ENCODE assay signal across 11 cellular contexts in the genomic region with DNA sequence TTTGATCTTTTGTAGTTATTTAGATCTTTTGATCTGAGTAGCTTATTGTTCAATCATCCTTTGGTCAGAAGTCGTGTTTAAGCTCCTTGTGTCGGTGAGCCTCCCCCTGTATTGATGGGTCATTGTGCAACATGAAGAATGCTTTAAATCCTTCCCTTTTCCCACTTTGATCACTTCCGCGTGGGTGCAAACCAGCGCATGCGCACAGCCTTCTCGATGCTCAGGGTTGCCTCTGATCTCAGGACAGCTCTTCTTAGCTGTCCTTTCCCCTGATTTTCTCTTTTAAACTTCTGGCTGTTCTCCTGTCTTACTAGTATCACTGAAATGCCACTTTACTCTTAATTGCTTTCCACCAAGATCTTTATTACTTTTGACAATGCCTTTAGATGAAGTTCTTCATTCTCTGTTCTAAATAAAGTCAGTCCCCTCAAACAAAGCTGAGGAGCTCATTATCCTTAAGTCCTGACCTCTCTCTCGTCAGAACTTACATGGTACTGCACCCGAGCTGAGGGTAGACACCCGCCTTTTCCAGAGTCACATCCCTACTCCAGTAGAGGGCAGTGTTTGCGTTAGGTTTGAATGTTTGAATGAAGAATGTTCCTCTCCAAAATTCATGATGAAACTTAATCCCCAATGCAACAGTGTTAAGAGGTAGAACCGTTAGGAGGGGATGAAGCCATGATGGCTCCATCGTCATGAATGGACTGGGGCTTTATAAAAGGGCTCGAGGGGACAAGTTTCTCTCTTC.
DNase-seq lines count a peak whose midpoint lies in the region; ATAC-seq, FAIRE-seq and TF ChIP-seq lines count a peak whose summit lies in the region.
"Had no signal": no experiment of that assay in that cellular context is flagged by ENCODE, and none has a peak within 500 bp of the region (broad histone marks: within the 10 kb centered on the region; RNA-seq: fewer than 3 reads in every experiment).

No MANE protein-coding gene starts in this region.

- TF ChIP-seq CTCF in D721Med (IDR thresholded peaks at IDR 0.05; ENCODE audit: insufficient read depth, missing control alignments) (peak; percentile 27), KMS-11 (conservative IDR thresholded peaks at IDR 0.05; ENCODE audit: low read depth, low read length) (peak; percentile 64)

- no peak overlapping the region for H3K4me3 ChIP-seq in KMS-11 (IDR thresholded peaks at IDR 0.05; ENCODE audit: insufficient read depth, low read depth, low read length)
- H3K4me3 ChIP-seq: SJSA1 had no signal

- H3K4me2 ChIP-seq in KMS-11: no peak overlapping the region

- H3K4me3 Mint-ChIP-seq in activated naive CD4-positive, alpha-beta T cell treated with anti-CD3 and anti-CD28 coated beads for 36 hours: no peak overlapping the region

- intact Hi-C loops in activated naive CD4-positive, alpha-beta T cell treated with anti-CD3 and anti-CD28 coated beads for 36 hours (cut with micrococcal nuclease): loop anchor here (10.0 kb wide), 1 partner anchor 1933 kb away; no protein-coding TSS in a partner anchor

- no peaks in the 10 kb centered on the region for H3K36me3 Mint-ChIP-seq in activated naive CD4-positive, alpha-beta T cell treated with anti-CD3 and anti-CD28 coated beads for 36 hours (ENCODE audit: low read depth)

- no peaks in the 10 kb centered on the region for H3K27me3 ChIP-seq in KMS-11 (ENCODE audit: insufficient read depth, low read depth)
- H3K27me3 ChIP-seq: SJSA1 had no signal

- H3K36me3 ChIP-seq in KMS-11 (ENCODE audit: insufficient read depth): no peaks in the 10 kb centered on the region; the same call in 1 of the 2 replicates
- H3K36me3 ChIP-seq: SJSA1 had no signal

- FAIRE-seq in D721Med (lab: Jason Lieb, UNC): peak; percentile 21
- FAIRE-seq: GM18507 had no signal

- DNase-seq in D721Med (ENCODE audit: insufficient read length, low spot score) (no peak), SKM-1 (lab: John Stamatoyannopoulos, UW; ENCODE audit: unreplicated experiment) (peak; percentile 59), kidney glomerular epithelial cell (lab: John Stamatoyannopoulos, UW) (peak; percentile 1)
- DNase-seq in activated naive CD4-positive, alpha-beta T cell treated with anti-CD3 and anti-CD28 coated beads for 36 hours: no peak
- no peak for DNase-seq in activated naive CD4-positive, alpha-beta T cell treated with Interleukin-2 at 50 U/mL for 16 hours
- DNase-seq: effector memory CD4-positive, alpha-beta T cell had no signal

- no peak overlapping the region for H3K9ac ChIP-seq in KMS-11

- no peak overlapping the region for H2AFZ ChIP-seq in KMS-11 (ENCODE audit: low read depth)

- H3K27ac Mint-ChIP-seq in activated naive CD4-positive, alpha-beta T cell treated with anti-CD3 and anti-CD28 coated beads for 36 hours: no peak overlapping the region

- no peak overlapping the region for H3K27ac ChIP-seq in KMS-11
- H3K27ac ChIP-seq: SJSA1 had no signal

- no peaks in the 10 kb centered on the region for H4K20me1 ChIP-seq in KMS-11 (ENCODE audit: insufficient read depth)

- no peaks in the 10 kb centered on the region for H3K79me2 ChIP-seq in KMS-11 (ENCODE audit: insufficient read depth, low read depth)

- H3K27me3 Mint-ChIP-seq in activated naive CD4-positive, alpha-beta T cell treated with anti-CD3 and anti-CD28 coated beads for 36 hours (ENCODE audit: low read depth): no peaks in the 10 kb centered on the region

- H3K4me1 ChIP-seq in KMS-11 (ENCODE audit: low read depth, poor library complexity, severe bottlenecking): peaks cover 9% of the 10 kb centered on the region
- H3K4me1 ChIP-seq: SJSA1 had no signal

- no peaks in the 10 kb centered on the region for H3K4me1 Mint-ChIP-seq in activated naive CD4-positive, alpha-beta T cell treated with anti-CD3 and anti-CD28 coated beads for 36 hours (ENCODE audit: low read depth)

- ATAC-seq in GM21526 (IDR thresholded peaks at IDR 0.05; ENCODE audit: low FRiP score, unreplicated experiment) (no peak), HG02840 (IDR thresholded peaks at IDR 0.05; ENCODE audit: low FRiP score, unreplicated experiment) (no peak)

- peaks cover 4% of the 10 kb centered on the region for H3K9me3 Mint-ChIP-seq in activated naive CD4-positive, alpha-beta T cell treated with anti-CD3 and anti-CD28 coated beads for 36 hours

- CTCF ChIA-PET in activated naive CD4-positive, alpha-beta T cell treated with anti-CD3 and anti-CD28 coated beads for 36 hours (lab: Charles Lee): interaction anchor here (0.7 to 1.0 kb wide), 2 partner anchors 8 to 9 kb away, joined by 3 read pairs; no protein-coding TSS in a partner anchor

Comparison
In these comparisons a context has a peak if more than half of its experiments do, and no peak if none do; other contexts are left out.
1. DNase-seq: peak in SKM-1 (single experiment) and kidney glomerular epithelial cell (single experiment); none in D721Med (single experiment), activated naive CD4-positive, alpha-beta T cell treated with anti-CD3 and anti-CD28 coated beads for 36 hours (single experiment) and activated naive CD4-positive, alpha-beta T cell treated with Interleukin-2 at 50 U/mL for 16 hours (single experiment).